8 cellular contexts compared by ENCODE assay signal in genomic region chrX:16445166-16445752, GRCh38.
A peak's percentile ranks its signal among the peaks of the same experiment; 100 is the strongest.
DNase-seq lines count a peak whose midpoint lies in the region; ATAC-seq and TF ChIP-seq lines count a peak whose summit lies in the region.

No MANE protein-coding gene starts in this region.

- H3K27ac ChIP-seq in GM23248 (no peak overlapping the region), spleen (no peak overlapping the region)

- TF ChIP-seq POLR2A in spleen (IDR thresholded peaks at IDR 0.05) = no peak

- WGBS in GM23248 (ENCODE audit: low coverage in 1 of 2, low lambda C conversion rate in 2 of 2, missing lambda C conversion rate in 2 of 2), 2 experiments = 37 to 38% methylated on average over 6 of the region's 6 CpGs
- 25 to 67% (median 41%) methylated on average over 3 to 6 of the region's 6 CpGs for WGBS in spleen, 5 donors

- H3K4me1 ChIP-seq in GM23248 (ENCODE audit: insufficient read depth) (no peaks in the 10 kb centered on the region), spleen (no peaks in the 10 kb centered on the region)

- intact Hi-C loops in spleen (cut with DNase I; ENCODE audit: low total_unique reads) = no loop called here

- no peak for ATAC-seq in HG03521 (IDR thresholded peaks at IDR 0.05; ENCODE audit: unreplicated experiment)

- H3K9ac ChIP-seq in GM23248 = no peak overlapping the region

- H2AFZ ChIP-seq in GM23248 = no peak overlapping the region

- 0 out of 2 replicates have a peak, but pooled peaks cover 5% of the 10 kb centered on the region for H3F3A ChIP-seq in GM23248 (ENCODE audit: insufficient read depth)

- H3K79me2 ChIP-seq in GM23248 (ENCODE audit: insufficient read depth) = no peaks in the 10 kb centered on the region

- H3K36me3 ChIP-seq in GM23248 (ENCODE audit: low read depth) (no peaks in the 10 kb centered on the region), spleen (no peaks in the 10 kb centered on the region)

- no peak overlapping the region for H3K4me2 ChIP-seq in GM23248 (ENCODE audit: unreplicated experiment)

- TF ChIP-seq CTCF in fibroblast of pulmonary artery (IDR thresholded peaks at IDR 0.05; ENCODE audit: low read length, missing control alignments) (peak; percentile 59), spleen (IDR thresholded peaks at IDR 0.05 in 8 of 11, conservative IDR thresholded peaks at IDR 0.05 in 3 of 11) (peak; percentile 21 to 73 (median 52))

- H3K27me3 ChIP-seq in GM23248 (replicated peaks; ENCODE audit: insufficient read depth) (no peaks in the 10 kb centered on the region), spleen (replicated peaks in 1 of 7) (peaks cover 0 to 10% (median 0%) of the 10 kb centered on the region in 7 donors)

- no peaks in the 10 kb centered on the region for H4K20me1 ChIP-seq in GM23248 (ENCODE audit: insufficient read depth)

- in situ Hi-C loops in GM23248 (cut with MboI) = no loop called here

- H3K4me3 ChIP-seq in GM23248 = no peak overlapping the region
- H3K4me3 ChIP-seq in fibroblast of pulmonary artery (replicated peaks; ENCODE audit: low read depth, low read length) = no peak overlapping the region
- no peak overlapping the region for H3K4me3 ChIP-seq in spleen

- H3K9me2 ChIP-seq in GM23248 (ENCODE audit: insufficient read depth) = no peaks in the 10 kb centered on the region

- DNase-seq in NCI-H187 treated with DMSO at 0.1 percent for 48 hours (lab: John Stamatoyannopoulos, UW) (peak; percentile 2), NCI-H187 (lab: John Stamatoyannopoulos, UW) (no peak), GM23248 (peak; percentile 41), NCI-H2171 (lab: John Stamatoyannopoulos, UW) (peak; percentile 2), fibroblast of pulmonary artery (ENCODE audit: low read depth) (peak; percentile 22), spleen (no peak)
- peak in 2 of 3 experiments; percentile 0 to 5 for DNase-seq in activated CD8-positive, alpha-beta memory T cell treated with anti-CD3 and anti-CD28 coated beads for 48 hours (ENCODE audit: low read depth in 2 of 3, low spot score in 2 of 3)

- no peaks in the 10 kb centered on the region for H3K9me3 ChIP-seq in GM23248 (ENCODE audit: low read depth)
- no peaks in the 10 kb centered on the region for H3K9me3 ChIP-seq in spleen

Comparison
In these comparisons a context has a peak if more than half of its experiments do, and no peak if none do; other contexts are left out.
1. DNase-seq: peak in NCI-H187 treated with DMSO at 0.1 percent for 48 hours (single experiment), GM23248 (single experiment), NCI-H2171 (single experiment), activated CD8-positive, alpha-beta memory T cell treated with anti-CD3 and anti-CD28 coated beads for 48 hours (2 of 3) and fibroblast of pulmonary artery (single experiment); none in NCI-H187 (0 of 2) and spleen (single experiment).